Comparison of ENCODE assay signal across 18 cellular contexts in the genomic region with DNA sequence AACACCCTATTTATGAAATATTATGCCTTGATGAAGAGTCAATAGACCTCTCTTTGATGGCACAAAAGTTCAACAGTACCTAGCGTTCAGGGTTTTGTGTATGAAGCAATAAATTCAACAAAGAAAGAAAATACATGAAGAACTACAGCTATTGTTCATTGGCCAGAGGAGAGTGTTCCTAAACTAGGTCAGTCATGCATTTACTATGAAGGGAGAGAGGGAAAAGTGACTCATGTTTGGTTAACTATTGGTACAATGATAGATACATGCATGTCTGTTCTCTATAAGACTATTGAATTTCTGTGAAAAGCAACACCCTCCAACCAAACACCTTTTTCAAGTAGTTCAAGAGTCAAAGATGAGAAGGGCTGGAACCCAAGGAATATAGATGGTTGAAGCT. TPM values are rescaled to one million over a fixed set of nuclear protein-coding genes. Genes with fewer than 3 reads are reported as not detected.
DNase-seq lines count a peak whose midpoint lies in the region; ATAC-seq and TF ChIP-seq lines count a peak whose summit lies in the region.
"Had no signal": no experiment of that assay in that cellular context is flagged by ENCODE, and none has a peak within 500 bp of the region (broad histone marks: within the 10 kb centered on the region; RNA-seq: fewer than 3 reads in every experiment).

No MANE protein-coding gene starts in this region.

- no peaks in the 10 kb centered on the region for H3K9me2 ChIP-seq in SK-N-SH

- no peaks in the 10 kb centered on the region for H3K9me3 ChIP-seq in osteoblast (ENCODE audit: low read depth, low read length)
- no peaks in the 10 kb centered on the region for H3K9me3 ChIP-seq in BE2C
- no peaks in the 10 kb centered on the region for H3K9me3 ChIP-seq in SK-N-SH
- H3K9me3 ChIP-seq: uterus had no signal

- TF ChIP-seq RAD21 in SK-N-SH (IDR thresholded peaks at IDR 0.05; ENCODE audit: low read length), result no peak

- H3K4me1 ChIP-seq in osteoblast (ENCODE audit: insufficient read depth, low read length) (peaks cover 9% of the 10 kb centered on the region), BE2C (no peaks in the 10 kb centered on the region), SK-N-SH (ENCODE audit: control insufficient read depth in 1 of 2, insufficient read depth in 2 of 2, low read depth in 1 of 2, low read length in 1 of 2) (no peaks in the 10 kb centered on the region)
- H3K4me1 ChIP-seq: uterus had no signal

- no peaks in the 10 kb centered on the region for H3F3A ChIP-seq in SK-N-SH (replicated peaks; ENCODE audit: insufficient read depth)

- H3K36me3 ChIP-seq in osteoblast (ENCODE audit: insufficient read depth, low read length), result no peaks in the 10 kb centered on the region
- no peaks in the 10 kb centered on the region for H3K36me3 ChIP-seq in BE2C
- no peaks in the 10 kb centered on the region for H3K36me3 ChIP-seq in SK-N-SH (replicated peaks in 1 of 2; ENCODE audit: control insufficient read depth in 1 of 2, insufficient read depth in 2 of 2, low read length in 1 of 2)
- H3K36me3 ChIP-seq: spleen, uterus had no signal

- no peaks in the 10 kb centered on the region for H3K27me3 ChIP-seq in osteoblast (ENCODE audit: insufficient read depth, low read length)
- H3K27me3 ChIP-seq in BE2C, result no peaks in the 10 kb centered on the region
- peaks cover 3% of the 10 kb centered on the region; the same call in 1 of the 2 replicates for H3K27me3 ChIP-seq in SK-N-SH (ENCODE audit: insufficient read depth)
- H3K27me3 ChIP-seq: spleen, uterus had no signal

- no peak for TF ChIP-seq EP300 in SK-N-SH (IDR thresholded peaks at IDR 0.05; ENCODE audit: borderline replicate concordance in 1 of 2, low read depth in 1 of 2, low read length in 1 of 2)

- H3K4me2 ChIP-seq in osteoblast (ENCODE audit: insufficient read depth, low read length) (no peak overlapping the region), SK-N-SH (no peak overlapping the region)

- POLR2A ChIA-PET in SK-N-SH (lab: Yijun Ruan, JAX), result no interaction called here

- H3K27ac ChIP-seq in osteoblast (ENCODE audit: low read depth, low read length) (no peak overlapping the region), SK-N-SH (ENCODE audit: low read depth in 2 of 2, low read length in 1 of 2) (no peak overlapping the region)
- H3K27ac ChIP-seq: KMS-11, uterus had no signal

- H3K79me2 ChIP-seq in osteoblast (ENCODE audit: insufficient read depth, low read length), result no peaks in the 10 kb centered on the region
- H3K79me2 ChIP-seq in SK-N-SH (ENCODE audit: insufficient read depth), result no peaks in the 10 kb centered on the region

- no peak for ATAC-seq in HG02642 (IDR thresholded peaks at IDR 0.05; ENCODE audit: poor library complexity, unreplicated experiment)
- ATAC-seq: activated naive CD8-positive, alpha-beta T cell treated with anti-CD3 and anti-CD28 coated beads, Interleukin-2, amount 50 U/mL, for 24 hours had no signal

- DNase-seq in DMS153 (lab: John Stamatoyannopoulos, UW) (peak; percentile 70), NCI-H226 (peak; percentile 14), choroid plexus epithelial cell (ENCODE audit: low read depth) (peak; percentile 51), osteoblast (ENCODE audit: insufficient read length, low spot score, missing footprints) (peak; percentile 29), NOMO-1 treated with DMSO at 0.1 percent for 48 hours (lab: John Stamatoyannopoulos, UW; ENCODE audit: unreplicated experiment) (no peak), BE2C (no peak), SK-N-SH (no peak)
- DNase-seq: activated CD4-positive, alpha-beta T cell treated with anti-CD3 and anti-CD28 coated beads, Interleukin-2, amount 50 U/mL, for 48 hours; activated naive CD8-positive, alpha-beta T cell treated with anti-CD3 and anti-CD28 coated beads, Interleukin-2, amount 50 U/mL, for 24 hours; AML-193; immature natural killer cell; NCI-H1436; NCI-H446; OCI-M1; spleen; uterus had no signal

- TF ChIP-seq CTCF in choroid plexus epithelial cell (conservative IDR thresholded peaks at IDR 0.05; ENCODE audit: low read depth, low read length) (no peak), osteoblast (IDR thresholded peaks at IDR 0.05; ENCODE audit: extremely low read depth, low read depth, low read length) (no peak), BE2C (IDR thresholded peaks at IDR 0.05; ENCODE audit: low read depth, low read length) (no peak), SK-N-SH (IDR thresholded peaks at IDR 0.05) (no peak)

- CTCF ChIA-PET in SK-N-SH (lab: Yijun Ruan, JAX), result interaction anchor here (1.1 to 1.3 kb wide), 2 partner anchors 8 to 35 kb away, joined by 3 read pairs; no protein-coding TSS in a partner anchor

- H4K20me1 ChIP-seq in osteoblast (ENCODE audit: insufficient read depth, low read length) (no peaks in the 10 kb centered on the region), SK-N-SH (ENCODE audit: insufficient read depth) (no peaks in the 10 kb centered on the region)

- 22% methylated on average over 1 of the region's 1 CpG for whole genome bisulfite sequencing in SK-N-SH (ENCODE audit: low lambda C conversion rate)

- no peak overlapping the region for H2AFZ ChIP-seq in osteoblast (ENCODE audit: low read length)
- H2AFZ ChIP-seq in SK-N-SH (ENCODE audit: low read depth), result no peak overlapping the region

- no peak overlapping the region for H3K9ac ChIP-seq in SK-N-SH
- H3K9ac ChIP-seq: KMS-11 had no signal

- H3K4me3 ChIP-seq in choroid plexus epithelial cell (ENCODE audit: low read depth, low read length) (no peak overlapping the region), osteoblast (ENCODE audit: insufficient read depth, low read length) (no peak overlapping the region), BE2C (ENCODE audit: low read depth, low read length) (no peak overlapping the region), SK-N-SH (ENCODE audit: low read depth in 2 of 2, low read length in 1 of 2) (no peak overlapping the region)
- H3K4me3 ChIP-seq: spleen, uterus had no signal

TF ChIP-seq in SK-N-SH, 30 proteins besides CTCF, POLR2A, EP300 and RAD21 (continues in another document):
- TF ChIP-seq, protein P1, sequence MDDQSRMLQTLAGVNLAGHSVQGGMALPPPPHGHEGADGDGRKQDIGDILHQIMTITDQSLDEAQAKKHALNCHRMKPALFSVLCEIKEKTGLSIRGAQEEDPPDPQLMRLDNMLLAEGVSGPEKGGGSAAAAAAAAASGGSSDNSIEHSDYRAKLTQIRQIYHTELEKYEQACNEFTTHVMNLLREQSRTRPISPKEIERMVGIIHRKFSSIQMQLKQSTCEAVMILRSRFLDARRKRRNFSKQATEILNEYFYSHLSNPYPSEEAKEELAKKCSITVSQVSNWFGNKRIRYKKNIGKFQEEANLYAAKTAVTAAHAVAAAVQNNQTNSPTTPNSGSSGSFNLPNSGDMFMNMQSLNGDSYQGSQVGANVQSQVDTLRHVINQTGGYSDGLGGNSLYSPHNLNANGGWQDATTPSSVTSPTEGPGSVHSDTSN (IDR thresholded peaks at IDR 0.05), result no peak
- no peak for TF ChIP-seq TAF1 (IDR thresholded peaks at IDR 0.05; ENCODE audit: borderline replicate concordance, low read depth, low read length)
- no peak for TF ChIP-seq NRF1 (IDR thresholded peaks at IDR 0.05; ENCODE audit: low read depth, low read length)
- no peak for TF ChIP-seq EZH2phosphoT487 (IDR thresholded peaks at IDR 0.05; ENCODE audit: borderline replicate concordance, low read depth)
- no peak for TF ChIP-seq ELF1 (IDR thresholded peaks at IDR 0.05)
- no peak for TF ChIP-seq RFX5 (IDR thresholded peaks at IDR 0.05; ENCODE audit: low read length)
- TF ChIP-seq, protein P2, sequence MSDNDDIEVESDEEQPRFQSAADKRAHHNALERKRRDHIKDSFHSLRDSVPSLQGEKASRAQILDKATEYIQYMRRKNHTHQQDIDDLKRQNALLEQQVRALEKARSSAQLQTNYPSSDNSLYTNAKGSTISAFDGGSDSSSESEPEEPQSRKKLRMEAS (IDR thresholded peaks at IDR 0.05; ENCODE audit: low read depth), result no peak
- TF ChIP-seq FOXM1 (IDR thresholded peaks at IDR 0.05; ENCODE audit: low read depth), result no peak
- TF ChIP-seq JUND (IDR thresholded peaks at IDR 0.05), result no peak
- TF ChIP-seq RCOR1 (IDR thresholded peaks at IDR 0.05; ENCODE audit: low read length), result no peak
- TF ChIP-seq GABPA (IDR thresholded peaks at IDR 0.05; ENCODE audit: low read depth), result no peak
- no peak for TF ChIP-seq MEF2A (IDR thresholded peaks at IDR 0.05; ENCODE audit: borderline replicate concordance, low read depth)
- no peak for TF ChIP-seq FOSL2 (IDR thresholded peaks at IDR 0.05; ENCODE audit: borderline replicate concordance, low read depth)
- no peak for TF ChIP-seq MXI1 (IDR thresholded peaks at IDR 0.05; ENCODE audit: low read depth, low read length)
- TF ChIP-seq, protein P3, sequence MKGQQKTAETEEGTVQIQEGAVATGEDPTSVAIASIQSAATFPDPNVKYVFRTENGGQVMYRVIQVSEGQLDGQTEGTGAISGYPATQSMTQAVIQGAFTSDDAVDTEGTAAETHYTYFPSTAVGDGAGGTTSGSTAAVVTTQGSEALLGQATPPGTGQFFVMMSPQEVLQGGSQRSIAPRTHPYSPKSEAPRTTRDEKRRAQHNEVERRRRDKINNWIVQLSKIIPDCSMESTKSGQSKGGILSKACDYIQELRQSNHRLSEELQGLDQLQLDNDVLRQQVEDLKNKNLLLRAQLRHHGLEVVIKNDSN (IDR thresholded peaks at IDR 0.05; ENCODE audit: borderline replicate concordance, low read depth), result no peak
- TF ChIP-seq CHD2 (IDR thresholded peaks at IDR 0.05; ENCODE audit: low read length, partially characterized antibody), result no peak
- no peak for TF ChIP-seq YY1 (IDR thresholded peaks at IDR 0.05; ENCODE audit: low read depth)
- no peak for TF ChIP-seq RXRA (IDR thresholded peaks at IDR 0.05; ENCODE audit: borderline replicate concordance, low read depth)

RNA-seq across cellular contexts. Expression of a gene that starts 50.7 kb away (rescaled TPM):
- total RNA-seq in osteoblast, result not detected in 2 replicates
- polyA plus RNA-seq in BE2C (2012; ENCODE audit: insufficient read depth, insufficient read length, low read depth), result not detected
- polyA plus RNA-seq in SK-N-SH (2012; rRNA removed), result 0.03 TPM in 1 of 2 replicates, not detected in the other
- polyA plus RNA-seq in SK-N-SH (2012; cell fraction: cytosol; rRNA removed), result under 0.01 and 0.01 TPM in 2 replicates
- polyA plus RNA-seq in SK-N-SH (2012; cell fraction: nucleus; rRNA removed), result 0.02 TPM in 1 of 2 replicates, not detected in the other

Comparison
In these comparisons a context has a peak if more than half of its experiments do, and no peak if none do; other contexts are left out.
1. DNase-seq: peak in DMS153 (single experiment), NCI-H226 (single experiment), choroid plexus epithelial cell (single experiment) and osteoblast (single experiment); none in NOMO-1 treated with DMSO at 0.1 percent for 48 hours (single experiment), BE2C (single experiment) and SK-N-SH (single experiment).